ENCODE assay signal across 16 cellular contexts in the genomic region with DNA sequence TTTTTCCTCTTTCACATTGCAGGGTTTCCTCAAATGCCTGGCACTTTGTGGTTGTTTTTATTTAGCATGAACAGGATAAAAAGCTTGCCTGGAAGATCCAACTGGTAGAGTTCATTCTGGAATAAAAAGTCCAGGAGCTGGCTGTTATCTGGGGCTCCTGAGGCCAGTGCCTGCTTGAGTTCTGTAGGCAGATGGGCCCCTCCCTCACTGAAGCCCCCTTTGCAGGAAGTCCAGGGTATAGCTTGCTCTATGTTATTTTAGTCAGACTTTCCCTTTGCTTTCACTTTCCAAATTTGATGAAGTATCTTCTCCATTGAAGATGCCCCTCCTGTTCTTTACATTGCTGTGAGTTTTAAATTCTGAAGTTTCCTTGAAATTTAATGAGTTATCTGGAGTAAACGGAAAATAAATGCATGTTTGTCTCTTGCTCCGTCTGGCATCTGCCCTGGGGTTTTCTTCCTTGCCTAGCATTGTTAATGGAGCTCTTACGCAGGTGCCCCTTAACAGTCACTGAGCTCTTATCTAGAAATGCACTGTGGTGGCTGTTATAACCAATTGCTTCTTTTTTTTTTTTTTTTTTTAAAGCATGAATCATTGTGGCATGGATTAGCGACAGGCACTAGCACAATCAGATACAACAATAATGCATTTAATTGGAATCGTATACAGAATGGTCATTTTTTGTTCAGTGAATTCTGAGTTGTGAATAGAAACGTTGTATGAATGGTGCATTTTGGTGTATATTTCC. TPM values are rescaled to one million over a fixed set of nuclear protein-coding genes. Genes with fewer than 3 reads are reported as not detected.
DNase-seq lines count a peak whose midpoint lies in the region; ATAC-seq and TF ChIP-seq lines count a peak whose summit lies in the region.
"Had no signal": no experiment of that assay in that cellular context is flagged by ENCODE, and none has a peak within 500 bp of the region (broad histone marks: within the 10 kb centered on the region; RNA-seq: fewer than 3 reads in every experiment).

No MANE protein-coding gene starts in this region.

- H3K4me3 Mint-ChIP-seq in activated B cell treated with CpG ODN at 0.5 μM for 24 hours (peak overlapping the region; percentile 56), natural killer cell (peak overlapping the region; percentile 80), endothelial cell (ENCODE audit: unreplicated experiment) (no peak overlapping the region)
- H3K4me3 Mint-ChIP-seq: nephron; stimulated activated effector memory CD8-positive, alpha-beta T cell treated with anti-CD3 and anti-CD28 coated beads, Interleukin-12 subunit alpha, Interleukin-12 subunit beta, amount 100 ng/mL, for 72 hours had no signal

- no peak overlapping the region for H3K27ac ChIP-seq in transverse colon

- H3K27me3 ChIP-seq in transverse colon: peaks cover 17% of the 10 kb centered on the region

- H3K4me1 Mint-ChIP-seq in activated B cell treated with CpG ODN at 0.5 μM for 24 hours (peaks cover 18% of the 10 kb centered on the region), natural killer cell (peaks cover 12 to 13% of the 10 kb centered on the region in 2 donors), endothelial cell (ENCODE audit: unreplicated experiment) (no peaks in the 10 kb centered on the region)
- H3K4me1 Mint-ChIP-seq: stimulated activated effector memory CD8-positive, alpha-beta T cell treated with anti-CD3 and anti-CD28 coated beads, Interleukin-12 subunit alpha, Interleukin-12 subunit beta, amount 100 ng/mL, for 72 hours had no signal

- in situ Hi-C loops in transverse colon (cut with MboI; ENCODE audit: low pct_ligation_motif_present in 1 of 4, low pct_unique_long_range_greater_than_20kb in 1 of 4, low sequenced_read_pairs in 3 of 4): no loop called here

- WGBS in transverse colon (ENCODE audit: low coverage in 1 of 2), 2 donors: 39 to 49% methylated on average over 3 to 6 of the region's 6 CpGs

- intact Hi-C loops in activated B cell treated with CpG ODN at 0.5 μM for 24 hours (cut with micrococcal nuclease): no loop called here
- intact Hi-C loops in natural killer cell (cut with micrococcal nuclease): no loop called here
- intact Hi-C loops in transverse colon (cut with DNase I; ENCODE audit: low total_unique reads): no loop called here

- H3K4me3 ChIP-seq in transverse colon: no peak overlapping the region

- H3K9me3 Mint-ChIP-seq in activated B cell treated with CpG ODN at 0.5 μM for 24 hours (no peaks in the 10 kb centered on the region), natural killer cell (no peaks in the 10 kb centered on the region), endothelial cell (ENCODE audit: unreplicated experiment) (no peaks in the 10 kb centered on the region)
- H3K9me3 Mint-ChIP-seq: nephron; stimulated activated effector memory CD8-positive, alpha-beta T cell treated with anti-CD3 and anti-CD28 coated beads, Interleukin-12 subunit alpha, Interleukin-12 subunit beta, amount 100 ng/mL, for 72 hours had no signal

- no peaks in the 10 kb centered on the region for H3K36me3 ChIP-seq in transverse colon

- H3K4me1 ChIP-seq in transverse colon: peaks cover 0 to 3% (median 0%) of the 10 kb centered on the region in 4 donors

- TF ChIP-seq CTCF in activated B cell treated with CpG ODN at 0.5 μM for 24 hours (IDR thresholded peaks at IDR 0.05): no peak
- TF ChIP-seq CTCF in natural killer cell (IDR thresholded peaks at IDR 0.05): no peak
- TF ChIP-seq CTCF in endothelial cell (IDR thresholded peaks at IDR 0.05; ENCODE audit: unreplicated experiment): no peak
- no peak for TF ChIP-seq CTCF in transverse colon (IDR thresholded peaks at IDR 0.05)

- POLR2A ChIA-PET in activated B cell treated with CpG ODN at 0.5 μM for 24 hours (lab: Charles Lee): interaction anchor here (0.6 kb wide), 1 partner anchor 147 kb away, joined by 4 read pairs; no protein-coding TSS in a partner anchor

- H3K27me3 Mint-ChIP-seq in activated B cell treated with CpG ODN at 0.5 μM for 24 hours (peaks cover 20% of the 10 kb centered on the region), natural killer cell (ENCODE audit: low read depth in 2 of 2) (peaks cover 12 to 14% of the 10 kb centered on the region in 2 donors), endothelial cell (ENCODE audit: unreplicated experiment) (peaks cover 10% of the 10 kb centered on the region)

- DNase-seq in NCI-H1417 (lab: John Stamatoyannopoulos, UW) (peak in 2 of 3 experiments; percentile 25 to 63), NCI-H1417 treated with DMSO at 0.1 percent for 48 hours (lab: John Stamatoyannopoulos, UW) (no peak), NCI-H146 (lab: John Stamatoyannopoulos, UW) (peak; percentile 67), activated B cell treated with CpG ODN at 0.5 μM for 24 hours (no peak), natural killer cell (no peak), endothelial cell (ENCODE audit: low spot score) (no peak), transverse colon (no peak), DMS53 (lab: John Stamatoyannopoulos, UW) (no peak)
- DNase-seq: right cardiac atrium; SIG-M5; stimulated activated CD4-positive, alpha-beta T cell treated with anti-CD3 and anti-CD28 coated beads, Interleukin-4, amount 100 ng/mL, for 1 hour had no signal

- no peak for ATAC-seq in activated B cell treated with CpG ODN at 0.5 μM for 24 hours (ENCODE audit: low read depth)
- ATAC-seq in natural killer cell: peak; percentile 50 to 82 (median 75)
- ATAC-seq: right cardiac atrium; stimulated activated effector memory CD8-positive, alpha-beta T cell treated with anti-CD3 and anti-CD28 coated beads, Interleukin-12 subunit alpha, Interleukin-12 subunit beta, amount 100 ng/mL, for 72 hours had no signal

- H3K36me3 Mint-ChIP-seq in activated B cell treated with CpG ODN at 0.5 μM for 24 hours (ENCODE audit: low read depth) (no peaks in the 10 kb centered on the region), natural killer cell (no peaks in the 10 kb centered on the region), endothelial cell (ENCODE audit: low read depth, unreplicated experiment) (no peaks in the 10 kb centered on the region)
- H3K36me3 Mint-ChIP-seq: stimulated activated effector memory CD8-positive, alpha-beta T cell treated with anti-CD3 and anti-CD28 coated beads, Interleukin-12 subunit alpha, Interleukin-12 subunit beta, amount 100 ng/mL, for 72 hours had no signal

- H3K9me3 ChIP-seq in transverse colon: no peaks in the 10 kb centered on the region

- CTCF ChIA-PET in activated B cell treated with CpG ODN at 0.5 μM for 24 hours (lab: Charles Lee): interaction anchor here (1.0 to 1.7 kb wide), 3 partner anchors 25 to 31 kb away, joined by 3 to 7 read pairs (median 3); no protein-coding TSS in a partner anchor

- H3K27ac Mint-ChIP-seq in activated B cell treated with CpG ODN at 0.5 μM for 24 hours: no peak overlapping the region
- peak overlapping the region; percentile 19 to 25 for H3K27ac Mint-ChIP-seq in natural killer cell
- no peak overlapping the region for H3K27ac Mint-ChIP-seq in endothelial cell (ENCODE audit: unreplicated experiment)
- H3K27ac Mint-ChIP-seq: nephron; stimulated activated effector memory CD8-positive, alpha-beta T cell treated with anti-CD3 and anti-CD28 coated beads, Interleukin-12 subunit alpha, Interleukin-12 subunit beta, amount 100 ng/mL, for 72 hours had no signal

- TF ChIP-seq POLR2A in transverse colon (IDR thresholded peaks at IDR 0.05): no peak

- no peak for TF ChIP-seq EP300 in transverse colon (IDR thresholded peaks at IDR 0.05; ENCODE audit: low read depth)

RNA-seq across cellular contexts. Expression of a gene that starts 27.0 kb away (rescaled TPM):
- total RNA-seq in activated B cell treated with CpG ODN at 0.5 μM for 24 hours (59.1 and 74.3 TPM in 2 replicates), natural killer cell (100 to 1,000 TPM in 2 of 3 donors, 10 to 100 TPM in 1; 95.0 to 122 (median 118) TPM), endothelial cell (ENCODE audit: unreplicated experiment) (16.4 TPM), transverse colon (10 to 100 TPM; 19.7 to 62.1 (median 26.6) TPM)

RNA-seq across cellular contexts. Expression of a gene that starts 49.4 kb away (rescaled TPM):
- total RNA-seq in activated B cell treated with CpG ODN at 0.5 μM for 24 hours: not detected in 2 replicates
- total RNA-seq in natural killer cell: not detected
- total RNA-seq in endothelial cell (ENCODE audit: unreplicated experiment): not detected
- total RNA-seq in transverse colon: not detected
- total RNA-seq: A172, dermis microvascular lymphatic vessel endothelial cell, liver had no signal

Comparison
In these comparisons a context has a peak if more than half of its experiments do, and no peak if none do; other contexts are left out.
1. DNase-seq: peak in NCI-H1417 (2 of 3) and NCI-H146 (single experiment); none in NCI-H1417 treated with DMSO at 0.1 percent for 48 hours (single experiment), activated B cell treated with CpG ODN at 0.5 μM for 24 hours (single experiment), natural killer cell (single experiment), endothelial cell (single experiment), transverse colon (single experiment) and DMS53 (single experiment).
2. H3K27ac Mint-ChIP-seq: peak in natural killer cell (2 of 2); none in activated B cell treated with CpG ODN at 0.5 μM for 24 hours (single experiment) and endothelial cell (single experiment).